ENCODE assay signal across 1 cellular context in the genomic region with DNA sequence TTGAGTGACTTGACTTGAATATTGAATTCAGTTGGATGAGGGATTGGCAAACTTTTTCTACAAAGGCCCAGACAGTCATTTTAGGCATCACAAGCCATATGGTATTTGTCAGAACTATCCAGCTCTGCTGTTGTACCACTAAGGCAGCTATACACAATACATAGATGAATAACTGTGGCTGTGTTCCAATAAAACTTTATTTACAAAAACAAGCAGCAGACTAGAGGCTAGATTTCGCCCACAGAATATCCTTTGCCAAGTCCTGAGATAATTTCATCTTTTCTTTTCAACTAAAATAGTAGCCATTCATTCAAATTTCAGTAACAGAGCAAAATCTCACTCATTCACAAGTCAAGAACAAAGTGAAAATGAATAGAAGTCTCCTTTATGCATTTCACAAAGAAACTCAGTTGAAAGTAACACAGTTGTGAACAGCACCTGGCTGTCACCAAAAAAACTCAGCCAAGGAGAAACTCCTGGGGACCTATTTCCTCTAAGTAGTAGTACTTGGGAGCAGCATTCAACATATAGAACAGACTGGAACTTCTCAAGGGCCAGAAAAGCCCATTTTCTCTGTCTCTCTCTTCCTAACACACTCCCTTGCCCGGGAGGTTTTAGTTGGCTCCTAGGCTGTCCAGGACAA.
TF ChIP-seq lines count a peak whose summit lies in the region.

No MANE protein-coding gene starts in this region.

TF ChIP-seq in GM23338, 12 proteins besides CTCF, POLR2A, EP300 and RAD21 (continued from another document):
- TF ChIP-seq, protein P1, sequence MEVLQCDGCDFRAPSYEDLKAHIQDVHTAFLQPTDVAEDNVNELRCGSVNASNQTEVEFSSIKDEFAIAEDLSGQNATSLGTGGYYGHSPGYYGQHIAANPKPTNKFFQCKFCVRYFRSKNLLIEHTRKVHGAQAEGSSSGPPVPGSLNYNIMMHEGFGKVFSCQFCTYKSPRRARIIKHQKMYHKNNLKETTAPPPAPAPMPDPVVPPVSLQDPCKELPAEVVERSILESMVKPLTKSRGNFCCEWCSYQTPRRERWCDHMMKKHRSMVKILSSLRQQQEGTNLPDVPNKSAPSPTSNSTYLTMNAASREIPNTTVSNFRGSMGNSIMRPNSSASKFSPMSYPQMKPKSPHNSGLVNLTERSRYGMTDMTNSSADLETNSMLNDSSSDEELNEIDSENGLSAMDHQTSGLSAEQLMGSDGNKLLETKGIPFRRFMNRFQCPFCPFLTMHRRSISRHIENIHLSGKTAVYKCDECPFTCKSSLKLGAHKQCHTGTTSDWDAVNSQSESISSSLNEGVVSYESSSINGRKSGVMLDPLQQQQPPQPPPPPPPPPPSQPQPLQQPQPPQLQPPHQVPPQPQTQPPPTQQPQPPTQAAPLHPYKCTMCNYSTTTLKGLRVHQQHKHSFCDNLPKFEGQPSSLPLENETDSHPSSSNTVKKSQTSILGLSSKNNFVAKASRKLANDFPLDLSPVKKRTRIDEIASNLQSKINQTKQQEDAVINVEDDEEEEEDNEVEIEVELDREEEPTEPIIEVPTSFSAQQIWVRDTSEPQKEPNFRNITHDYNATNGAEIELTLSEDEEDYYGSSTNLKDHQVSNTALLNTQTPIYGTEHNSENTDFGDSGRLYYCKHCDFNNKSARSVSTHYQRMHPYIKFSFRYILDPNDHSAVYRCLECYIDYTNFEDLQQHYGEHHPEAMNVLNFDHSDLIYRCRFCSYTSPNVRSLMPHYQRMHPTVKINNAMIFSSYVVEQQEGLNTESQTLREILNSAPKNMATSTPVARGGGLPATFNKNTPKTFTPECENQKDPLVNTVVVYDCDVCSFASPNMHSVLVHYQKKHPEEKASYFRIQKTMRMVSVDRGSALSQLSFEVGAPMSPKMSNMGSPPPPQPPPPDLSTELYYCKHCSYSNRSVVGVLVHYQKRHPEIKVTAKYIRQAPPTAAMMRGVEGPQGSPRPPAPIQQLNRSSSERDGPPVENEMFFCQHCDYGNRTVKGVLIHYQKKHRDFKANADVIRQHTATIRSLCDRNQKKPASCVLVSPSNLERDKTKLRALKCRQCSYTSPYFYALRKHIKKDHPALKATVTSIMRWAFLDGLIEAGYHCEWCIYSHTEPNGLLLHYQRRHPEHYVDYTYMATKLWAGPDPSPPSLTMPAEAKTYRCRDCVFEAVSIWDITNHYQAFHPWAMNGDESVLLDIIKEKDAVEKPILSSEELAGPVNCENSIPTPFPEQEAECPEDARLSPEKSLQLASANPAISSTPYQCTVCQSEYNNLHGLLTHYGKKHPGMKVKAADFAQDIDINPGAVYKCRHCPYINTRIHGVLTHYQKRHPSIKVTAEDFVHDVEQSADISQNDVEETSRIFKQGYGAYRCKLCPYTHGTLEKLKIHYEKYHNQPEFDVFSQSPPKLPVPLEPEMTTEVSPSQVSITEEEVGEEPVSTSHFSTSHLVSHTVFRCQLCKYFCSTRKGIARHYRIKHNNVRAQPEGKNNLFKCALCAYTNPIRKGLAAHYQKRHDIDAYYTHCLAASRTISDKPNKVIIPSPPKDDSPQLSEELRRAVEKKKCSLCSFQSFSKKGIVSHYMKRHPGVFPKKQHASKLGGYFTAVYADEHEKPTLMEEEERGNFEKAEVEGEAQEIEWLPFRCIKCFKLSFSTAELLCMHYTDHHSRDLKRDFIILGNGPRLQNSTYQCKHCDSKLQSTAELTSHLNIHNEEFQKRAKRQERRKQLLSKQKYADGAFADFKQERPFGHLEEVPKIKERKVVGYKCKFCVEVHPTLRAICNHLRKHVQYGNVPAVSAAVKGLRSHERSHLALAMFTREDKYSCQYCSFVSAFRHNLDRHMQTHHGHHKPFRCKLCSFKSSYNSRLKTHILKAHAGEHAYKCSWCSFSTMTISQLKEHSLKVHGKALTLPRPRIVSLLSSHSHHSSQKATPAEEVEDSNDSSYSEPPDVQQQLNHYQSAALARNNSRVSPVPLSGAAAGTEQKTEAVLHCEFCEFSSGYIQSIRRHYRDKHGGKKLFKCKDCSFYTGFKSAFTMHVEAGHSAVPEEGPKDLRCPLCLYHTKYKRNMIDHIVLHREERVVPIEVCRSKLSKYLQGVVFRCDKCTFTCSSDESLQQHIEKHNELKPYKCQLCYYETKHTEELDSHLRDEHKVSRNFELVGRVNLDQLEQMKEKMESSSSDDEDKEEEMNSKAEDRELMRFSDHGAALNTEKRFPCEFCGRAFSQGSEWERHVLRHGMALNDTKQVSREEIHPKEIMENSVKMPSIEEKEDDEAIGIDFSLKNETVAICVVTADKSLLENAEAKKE (CRISPR knock-in tag; IDR thresholded peaks at IDR 0.05): no peak
- TF ChIP-seq NANOG (IDR thresholded peaks at IDR 0.05; ENCODE audit: borderline replicate concordance): no peak
- TF ChIP-seq ZNF114 (CRISPR knock-in tag; IDR thresholded peaks at IDR 0.05): no peak
- no peak for TF ChIP-seq CREB1 (CRISPR knock-in tag; IDR thresholded peaks at IDR 0.05; ENCODE audit: low read depth)
- TF ChIP-seq, protein P2, sequence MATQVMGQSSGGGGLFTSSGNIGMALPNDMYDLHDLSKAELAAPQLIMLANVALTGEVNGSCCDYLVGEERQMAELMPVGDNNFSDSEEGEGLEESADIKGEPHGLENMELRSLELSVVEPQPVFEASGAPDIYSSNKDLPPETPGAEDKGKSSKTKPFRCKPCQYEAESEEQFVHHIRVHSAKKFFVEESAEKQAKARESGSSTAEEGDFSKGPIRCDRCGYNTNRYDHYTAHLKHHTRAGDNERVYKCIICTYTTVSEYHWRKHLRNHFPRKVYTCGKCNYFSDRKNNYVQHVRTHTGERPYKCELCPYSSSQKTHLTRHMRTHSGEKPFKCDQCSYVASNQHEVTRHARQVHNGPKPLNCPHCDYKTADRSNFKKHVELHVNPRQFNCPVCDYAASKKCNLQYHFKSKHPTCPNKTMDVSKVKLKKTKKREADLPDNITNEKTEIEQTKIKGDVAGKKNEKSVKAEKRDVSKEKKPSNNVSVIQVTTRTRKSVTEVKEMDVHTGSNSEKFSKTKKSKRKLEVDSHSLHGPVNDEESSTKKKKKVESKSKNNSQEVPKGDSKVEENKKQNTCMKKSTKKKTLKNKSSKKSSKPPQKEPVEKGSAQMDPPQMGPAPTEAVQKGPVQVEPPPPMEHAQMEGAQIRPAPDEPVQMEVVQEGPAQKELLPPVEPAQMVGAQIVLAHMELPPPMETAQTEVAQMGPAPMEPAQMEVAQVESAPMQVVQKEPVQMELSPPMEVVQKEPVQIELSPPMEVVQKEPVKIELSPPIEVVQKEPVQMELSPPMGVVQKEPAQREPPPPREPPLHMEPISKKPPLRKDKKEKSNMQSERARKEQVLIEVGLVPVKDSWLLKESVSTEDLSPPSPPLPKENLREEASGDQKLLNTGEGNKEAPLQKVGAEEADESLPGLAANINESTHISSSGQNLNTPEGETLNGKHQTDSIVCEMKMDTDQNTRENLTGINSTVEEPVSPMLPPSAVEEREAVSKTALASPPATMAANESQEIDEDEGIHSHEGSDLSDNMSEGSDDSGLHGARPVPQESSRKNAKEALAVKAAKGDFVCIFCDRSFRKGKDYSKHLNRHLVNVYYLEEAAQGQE (IDR thresholded peaks at IDR 0.05; ENCODE audit: unreplicated experiment): no peak
- TF ChIP-seq, protein P3, sequence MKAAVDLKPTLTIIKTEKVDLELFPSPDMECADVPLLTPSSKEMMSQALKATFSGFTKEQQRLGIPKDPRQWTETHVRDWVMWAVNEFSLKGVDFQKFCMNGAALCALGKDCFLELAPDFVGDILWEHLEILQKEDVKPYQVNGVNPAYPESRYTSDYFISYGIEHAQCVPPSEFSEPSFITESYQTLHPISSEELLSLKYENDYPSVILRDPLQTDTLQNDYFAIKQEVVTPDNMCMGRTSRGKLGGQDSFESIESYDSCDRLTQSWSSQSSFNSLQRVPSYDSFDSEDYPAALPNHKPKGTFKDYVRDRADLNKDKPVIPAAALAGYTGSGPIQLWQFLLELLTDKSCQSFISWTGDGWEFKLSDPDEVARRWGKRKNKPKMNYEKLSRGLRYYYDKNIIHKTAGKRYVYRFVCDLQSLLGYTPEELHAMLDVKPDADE (IDR thresholded peaks at IDR 0.05): no peak
- no peak for TF ChIP-seq ZNF331 (CRISPR knock-in tag; IDR thresholded peaks at IDR 0.05; ENCODE audit: low read depth)
- TF ChIP-seq STAT1 (IDR thresholded peaks at IDR 0.05; ENCODE audit: unreplicated experiment): no peak
- TF ChIP-seq EZH2 (IDR thresholded peaks at IDR 0.05; ENCODE audit: low read depth, unreplicated experiment): no peak
TF ChIP-seq in GM23338: peak in this region for 0.
